8 cellular contexts compared by ENCODE assay signal in genomic region chr17:76737082-76737675, GRCh38. TPM values are rescaled to one million over a fixed set of nuclear protein-coding genes. Genes with fewer than 3 reads are reported as not detected.
DNase-seq lines count a peak whose midpoint lies in the region; TF ChIP-seq lines count a peak whose summit lies in the region.

TSS of gene SRSF2 (minus strand) at chr17:76737331. CDS start at chr17:76737160, 171 bp downstream.

- H3K27me3 Mint-ChIP-seq in nephron (ENCODE audit: low read depth), result no peaks in the 10 kb centered on the region
- no peaks in the 10 kb centered on the region for H3K27me3 Mint-ChIP-seq in stimulated activated naive CD8-positive, alpha-beta T cell treated with anti-CD3 and anti-CD28 coated beads, Interleukin-15, Interleukin-2, amounts not matched to agents 100 ng/mL and 50 ng/mL, for 24 hours

- H3K9me3 Mint-ChIP-seq in nephron, result no peaks in the 10 kb centered on the region
- H3K9me3 Mint-ChIP-seq in stimulated activated naive CD8-positive, alpha-beta T cell treated with anti-CD3 and anti-CD28 coated beads, Interleukin-15, Interleukin-2, amounts not matched to agents 100 ng/mL and 50 ng/mL, for 24 hours, result no peaks in the 10 kb centered on the region

- peak within 1 kb of the TSS; percentile 97 to 100 (median 99) for H3K4me3 Mint-ChIP-seq in nephron
- peak within 1 kb of the TSS; percentile 96 for H3K4me3 Mint-ChIP-seq in stimulated activated naive CD8-positive, alpha-beta T cell treated with anti-CD3 and anti-CD28 coated beads, Interleukin-15, Interleukin-2, amounts not matched to agents 100 ng/mL and 50 ng/mL, for 24 hours

- H3K36me3 Mint-ChIP-seq in nephron (ENCODE audit: low read depth), result peaks cover 41% of the 10 kb centered on the region
- H3K36me3 Mint-ChIP-seq in stimulated activated naive CD8-positive, alpha-beta T cell treated with anti-CD3 and anti-CD28 coated beads, Interleukin-15, Interleukin-2, amounts not matched to agents 100 ng/mL and 50 ng/mL, for 24 hours (ENCODE audit: low read depth), result peaks cover 50% of the 10 kb centered on the region

- H3K27ac Mint-ChIP-seq in nephron, result peak within 1 kb of the TSS; percentile 98 to 99 (median 99)
- peak within 1 kb of the TSS; percentile 99 for H3K27ac Mint-ChIP-seq in stimulated activated naive CD8-positive, alpha-beta T cell treated with anti-CD3 and anti-CD28 coated beads, Interleukin-15, Interleukin-2, amounts not matched to agents 100 ng/mL and 50 ng/mL, for 24 hours

- TF ChIP-seq CTCF in fibroblast of pulmonary artery (IDR thresholded peaks at IDR 0.05; ENCODE audit: low read length, missing control alignments) (no peak), nephron (IDR thresholded peaks at IDR 0.05; ENCODE audit: unreplicated experiment in 3 of 3) (no peak)

- H3K27me3 ChIP-seq in H7 (ENCODE audit: control insufficient read depth, insufficient read depth, low read length), result no peaks in the 10 kb centered on the region

- H3K36me3 ChIP-seq in H7 (replicated peaks; ENCODE audit: control insufficient read depth, insufficient read depth, low read length), result peaks cover 31% of the 10 kb centered on the region

- H3K4me3 ChIP-seq in H7 (ENCODE audit: insufficient read depth, low read depth, low read length) (peak within 1 kb of the TSS; percentile 98), fibroblast of pulmonary artery (replicated peaks; ENCODE audit: low read depth, low read length) (peak within 1 kb of the TSS; percentile 95)

- H3K4me1 Mint-ChIP-seq in nephron, result peaks cover 65% of the 10 kb centered on the region
- H3K4me1 Mint-ChIP-seq in stimulated activated naive CD8-positive, alpha-beta T cell treated with anti-CD3 and anti-CD28 coated beads, Interleukin-15, Interleukin-2, amounts not matched to agents 100 ng/mL and 50 ng/mL, for 24 hours (ENCODE audit: low read depth), result peaks cover 46% of the 10 kb centered on the region

- DNase-seq in ELF-1 (ENCODE audit: low read depth, low spot score), result peak; percentile 99
- DNase-seq in H7, result peak; percentile 99
- peak; percentile 98 for DNase-seq in M059J (ENCODE audit: low read depth)
- peak; percentile 98 to 99 for DNase-seq in SHP77 (lab: John Stamatoyannopoulos, UW)
- DNase-seq in activated effector memory CD4-positive, alpha-beta T cell treated with Interleukin-2 at 50 U/mL for 16 hours, result peak; percentile 99
- peak; percentile 99 for DNase-seq in fibroblast of pulmonary artery (ENCODE audit: low read depth)

RNA-seq across cellular contexts. Expression of gene SRSF2, which starts in this region (rescaled TPM):
- 327 and 489 TPM in 2 replicates for total RNA-seq in H7 (2014; rRNA removed; shearing (Covaris generic))
- 225 and 289 TPM in 2 replicates for total RNA-seq in M059J (2014; rRNA removed; shearing (Covaris generic))

Comparison
In these comparisons a context has a peak if more than half of its experiments do, and no peak if none do; other contexts are left out.
1. Peak in every context shown above with its lines: DNase-seq and H3K4me3 ChIP-seq.